In genomic region chr1:21190771-21191170, GRCh38 we compare ENCODE assay signal across 7 cellular contexts. TPM values are rescaled to one million over a fixed set of nuclear protein-coding genes. Genes with fewer than 3 reads are reported as not detected.
DNase-seq lines count a peak whose midpoint lies in the region; ATAC-seq, FAIRE-seq and TF ChIP-seq lines count a peak whose summit lies in the region.
"Not testable (repeated sequence)": the region's sequence is repeated elsewhere in the genome, so short reads cannot be mapped to it uniquely, and the experiment has no call there.

No MANE protein-coding gene starts in this region.

- H2BK12ac ChIP-seq in H1 (ENCODE audit: low read depth, low read length), result not testable (repeated sequence)

- not testable (repeated sequence) for H3K9me3 ChIP-seq in H1 (ENCODE audit: insufficient read depth in 2 of 2, low read depth in 1 of 2, low read length in 1 of 2); mucosa of descending colon; small intestine (ENCODE audit: control insufficient read depth, low read depth)

- not testable (repeated sequence) for H3K27ac ChIP-seq in GM23338 (ENCODE audit: low read depth); H1 (ENCODE audit: low read depth, low read length)
- H3K27ac ChIP-seq in small intestine (ENCODE audit: low read depth in 1 of 2, low read length in 1 of 2), result peak overlapping the region in 1 of 2 donors; percentile 34

- DNase-seq in GM23338 (ENCODE audit: low spot score); activated CD4-positive, alpha-beta memory T cell treated with anti-CD3 and anti-CD28 coated beads, Interleukin-2, amount 10 ng/mL, durations not matched to agents 7 days and 5 days; central memory CD8-positive, alpha-beta T cell (ENCODE audit: low spot score in 2 of 2); H1 (ENCODE audit: low read depth in 1 of 2, low spot score in 2 of 2); Right ventricle myocardium superior: not testable (repeated sequence)
- DNase-seq in mucosa of descending colon (peak in 2 of 3 donors; percentile 43 to 53), small intestine (peak; percentile 75)

- POLR2A ChIA-PET in activated CD4-positive, alpha-beta memory T cell treated with anti-CD3 and anti-CD28 coated beads, Interleukin-2, amount 10 ng/mL, durations not matched to agents 7 days and 5 days (lab: Charles Lee), result interaction anchor here (0.8 to 0.9 kb wide), 2 partner anchors 11 to 500 kb away, joined by 3 to 5 read pairs; no protein-coding TSS in a partner anchor
- POLR2A ChIA-PET in H1 (lab: Charles Lee; ENCODE audit: partially characterized antibody), result not testable (repeated sequence)

- TF ChIP-seq EP300 in H1 (IDR thresholded peaks at IDR 0.05; ENCODE audit: borderline replicate concordance in 1 of 2, low read depth in 2 of 2, low read length in 2 of 2), result not testable (repeated sequence)

- not testable (repeated sequence) for H3K79me1 ChIP-seq in H1 (ENCODE audit: low read depth, low read length)

- not testable (repeated sequence) for TF ChIP-seq POLR2A in H1 (IDR thresholded peaks at IDR 0.05; ENCODE audit: control extremely low read depth in 1 of 2, low read depth in 2 of 2, low read length in 2 of 2)

- not testable (repeated sequence) for H3K4me1 ChIP-seq in GM23338 (ENCODE audit: insufficient read depth); H1 (replicated peaks in 1 of 4; ENCODE audit: control insufficient read depth in 3 of 4, insufficient read depth in 4 of 4, low read length in 3 of 4); small intestine (ENCODE audit: control insufficient read depth in 2 of 2, insufficient read depth in 1 of 2, low read depth in 1 of 2, low read length in 1 of 2)
- peaks cover 14% of the 10 kb centered on the region for H3K4me1 ChIP-seq in mucosa of descending colon (ENCODE audit: low read depth)

- H2BK5ac ChIP-seq in H1 (ENCODE audit: low read depth, low read length), result not testable (repeated sequence)

- not testable (repeated sequence) for H2BK20ac ChIP-seq in H1 (ENCODE audit: low read length)

- H3K14ac ChIP-seq in H1 (ENCODE audit: insufficient read length), result not testable (repeated sequence)

- H3K27me3 ChIP-seq in GM23338 (ENCODE audit: insufficient read depth) (peaks cover 92% of the 10 kb centered on the region), H1 (replicated peaks in 1 of 4; ENCODE audit: control insufficient read depth in 3 of 4, extremely low read depth in 1 of 4, insufficient read depth in 3 of 4, low read length in 3 of 4) (peaks cover 53 to 84% (median 75%) of the 10 kb centered on the region in 4 experiments)
- H3K27me3 ChIP-seq in small intestine (ENCODE audit: control insufficient read depth in 2 of 2, insufficient read depth in 2 of 2, low read length in 2 of 2), result not testable (repeated sequence)

- H3K9me2 ChIP-seq in GM23338 (ENCODE audit: insufficient read depth), result not testable (repeated sequence)

- H2BK15ac ChIP-seq in H1 (ENCODE audit: low read length), result not testable (repeated sequence)

- H4K8ac ChIP-seq in H1 (ENCODE audit: extremely low read depth, insufficient read depth, low read length), result not testable (repeated sequence)

- ATAC-seq in GM23338 (peak; percentile 21; the same call in 2 of the 3 replicates), Right ventricle myocardium superior (ENCODE audit: poor library complexity) (peak; percentile 29), mucosa of descending colon (peak; percentile 75)
- peak; percentile 32 for ATAC-seq in central memory CD8-positive, alpha-beta T cell (replicated peaks; ENCODE audit: extremely low read depth, poor library complexity, severe bottlenecking)

- not testable (repeated sequence) for H3K79me2 ChIP-seq in GM23338 (replicated peaks; ENCODE audit: insufficient read depth); H1 (ENCODE audit: control insufficient read depth in 1 of 2, insufficient read depth in 2 of 2, low read length in 2 of 2)

- H2BK120ac ChIP-seq in H1 (replicated peaks; ENCODE audit: low read depth, low read length), result not testable (repeated sequence)

- H3K9ac ChIP-seq in H1 (replicated peaks in 1 of 4; ENCODE audit: extremely low read depth in 1 of 4, low read depth in 3 of 4, low read length in 3 of 4), result not testable (repeated sequence)

- H3K36me3 Mint-ChIP-seq in GM23338 (ENCODE audit: low read depth); activated CD4-positive, alpha-beta memory T cell treated with anti-CD3 and anti-CD28 coated beads, Interleukin-2, amount 10 ng/mL, durations not matched to agents 7 days and 5 days (ENCODE audit: low read depth); central memory CD8-positive, alpha-beta T cell (ENCODE audit: insufficient read depth): not testable (repeated sequence)

- not testable (repeated sequence) for H3K4me3 ChIP-seq in GM23338; H1 (ENCODE audit: extremely low read depth in 1 of 4, insufficient read depth in 2 of 4, low read depth in 3 of 4, low read length in 4 of 4); mucosa of descending colon; small intestine (ENCODE audit: low read depth in 1 of 2, low read length in 2 of 2)

- H3K4me1 Mint-ChIP-seq in GM23338, result not testable (repeated sequence)
- peaks cover 14% of the 10 kb centered on the region for H3K4me1 Mint-ChIP-seq in activated CD4-positive, alpha-beta memory T cell treated with anti-CD3 and anti-CD28 coated beads, Interleukin-2, amount 10 ng/mL, durations not matched to agents 7 days and 5 days
- H3K4me1 Mint-ChIP-seq in central memory CD8-positive, alpha-beta T cell, result peaks cover 23% of the 10 kb centered on the region

- H3K56ac ChIP-seq in H1 (replicated peaks; ENCODE audit: insufficient read length, low read depth, low read length), result not testable (repeated sequence)

- not testable (repeated sequence) for H4K91ac ChIP-seq in H1 (replicated peaks; ENCODE audit: insufficient read length, low read length)

- TF ChIP-seq RAD21 in H1 (IDR thresholded peaks at IDR 0.05 in 1 of 2, conservative IDR thresholded peaks at IDR 0.05 in 1 of 2; ENCODE audit: low read depth in 2 of 2, low read length in 2 of 2), result not testable (repeated sequence)

- not testable (repeated sequence) for TF ChIP-seq CTCF in GM23338 (conservative IDR thresholded peaks at IDR 0.05; ENCODE audit: low read depth in 2 of 2); H1 (IDR thresholded peaks at IDR 0.05; ENCODE audit: control extremely low read depth in 1 of 3, insufficient read depth in 1 of 3, low read depth in 1 of 3, low read length in 3 of 3); mucosa of descending colon (IDR thresholded peaks at IDR 0.05)

- H3K18ac ChIP-seq in H1 (ENCODE audit: extremely low read depth, low read length), result not testable (repeated sequence)

- FAIRE-seq in H1 (lab: Jason Lieb, UNC); small intestine (lab: Jason Lieb, UNC): not testable (repeated sequence)

- H3K23ac ChIP-seq in H1 (ENCODE audit: insufficient read length), result not testable (repeated sequence)

- H3K4me3 Mint-ChIP-seq in GM23338; activated CD4-positive, alpha-beta memory T cell treated with anti-CD3 and anti-CD28 coated beads, Interleukin-2, amount 10 ng/mL, durations not matched to agents 7 days and 5 days; central memory CD8-positive, alpha-beta T cell: not testable (repeated sequence)

- H3K4me2 ChIP-seq in GM23338; H1 (ENCODE audit: insufficient read depth in 1 of 2, low read depth in 2 of 2, low read length in 2 of 2): not testable (repeated sequence)

- not testable (repeated sequence) for H2AK5ac ChIP-seq in H1 (ENCODE audit: low read depth, low read length)

- not testable (repeated sequence) for H4K20me1 ChIP-seq in GM23338 (replicated peaks; ENCODE audit: insufficient read depth); H1 (replicated peaks in 1 of 2; ENCODE audit: control insufficient read depth in 1 of 2, insufficient read depth in 2 of 2, low read length in 2 of 2)

- intact Hi-C loops in Right ventricle myocardium superior (cut with DNase I), result loop anchor here (5.0 kb wide), 1 partner anchor 203 kb away; no protein-coding TSS in a partner anchor
- intact Hi-C loops in mucosa of descending colon (cut with DNase I, micrococcal nuclease), result loop anchor here (10.0 kb wide), 2 partner anchors 206 to 496 kb away; no protein-coding TSS in a partner anchor

- WGBS in H1 (ENCODE audit: extremely low coverage in 1 of 2, insufficient coverage in 1 of 2, insufficient read length in 1 of 2, insufficient replicate concordance in 2 of 2, low coverage in 1 of 2, low lambda C conversion rate in 2 of 2, missing lambda C conversion rate in 1 of 2), 2 experiments, result 49% methylated on average over 2 of the region's 2 CpGs; no CpG with 5 or more reads in 1 of the 2 experiments
- WGBS in small intestine, 3 donors, result 0 to 35% (median 27%) methylated on average over 2 of the region's 2 CpGs

- H3K36me3 ChIP-seq in GM23338 (ENCODE audit: insufficient read depth); H1 (ENCODE audit: control insufficient read depth in 2 of 4, insufficient read depth in 4 of 4, low read length in 3 of 4); mucosa of descending colon (ENCODE audit: low read depth); small intestine (ENCODE audit: control insufficient read depth in 2 of 2, insufficient read depth in 2 of 2, low read length in 2 of 2): not testable (repeated sequence)

- H3K4ac ChIP-seq in H1 (replicated peaks; ENCODE audit: insufficient read length, low read depth, low read length), result not testable (repeated sequence)

- CTCF ChIA-PET in activated CD4-positive, alpha-beta memory T cell treated with anti-CD3 and anti-CD28 coated beads, Interleukin-2, amount 10 ng/mL, durations not matched to agents 7 days and 5 days (lab: Charles Lee), result interaction anchor here (0.6 to 1.6 kb wide), 5 partner anchors 192 to 616 kb away, joined by 3 to 8 read pairs (median 3); no protein-coding TSS in a partner anchor
- CTCF ChIA-PET in H1 (lab: Charles Lee; ENCODE audit: partially characterized antibody), result interaction anchor here (0.7 to 1.6 kb wide), 5 partner anchors 8 to 202 kb away, joined by 3 to 5 read pairs (median 3); no protein-coding TSS in a partner anchor

- not testable (repeated sequence) for H3K27ac Mint-ChIP-seq in GM23338
- H3K27ac Mint-ChIP-seq in activated CD4-positive, alpha-beta memory T cell treated with anti-CD3 and anti-CD28 coated beads, Interleukin-2, amount 10 ng/mL, durations not matched to agents 7 days and 5 days, result peak overlapping the region; percentile 26
- H3K27ac Mint-ChIP-seq in central memory CD8-positive, alpha-beta T cell (ENCODE audit: low read depth), result peak overlapping the region; percentile 53

- H2AFZ ChIP-seq in GM23338; H1 (ENCODE audit: low read length): not testable (repeated sequence)

- not testable (repeated sequence) for H4K5ac ChIP-seq in H1 (ENCODE audit: insufficient read length, low read depth, low read length)

- peaks cover 89% of the 10 kb centered on the region for H3K27me3 Mint-ChIP-seq in GM23338 (ENCODE audit: insufficient read depth, low read depth, poor library complexity)
- H3K27me3 Mint-ChIP-seq in activated CD4-positive, alpha-beta memory T cell treated with anti-CD3 and anti-CD28 coated beads, Interleukin-2, amount 10 ng/mL, durations not matched to agents 7 days and 5 days, result peaks cover 24% of the 10 kb centered on the region
- not testable (repeated sequence) for H3K27me3 Mint-ChIP-seq in central memory CD8-positive, alpha-beta T cell

- not testable (repeated sequence) for H3F3A ChIP-seq in GM23338 (replicated peaks; ENCODE audit: low read depth)

- not testable (repeated sequence) for H3K23me2 ChIP-seq in H1 (ENCODE audit: low read depth, low read length)

- H3K9me3 Mint-ChIP-seq in GM23338; activated CD4-positive, alpha-beta memory T cell treated with anti-CD3 and anti-CD28 coated beads, Interleukin-2, amount 10 ng/mL, durations not matched to agents 7 days and 5 days; central memory CD8-positive, alpha-beta T cell: not testable (repeated sequence)

RNA-seq across cellular contexts. Expression of gene EIF4G3, which starts 14.1 kb away (rescaled TPM):
- 63.4 and 68.1 TPM in 2 replicates for total RNA-seq in GM23338 (2014; rRNA removed; shearing (Covaris generic))
- polyA plus RNA-seq in GM23338 (2016; fragmentation: Nextera tagmentation; extraction: Ambion mirVana) (36.5 and 37.9 TPM in 2 replicates), H1 (2011; rRNA removed) (44.8 and 47.5 TPM in 2 replicates), small intestine (10 to 100 TPM; 10.8 to 22.8 (median 17.4) TPM)
- total RNA-seq in activated CD4-positive, alpha-beta memory T cell treated with anti-CD3 and anti-CD28 coated beads, Interleukin-2, amount 10 ng/mL, durations not matched to agents 7 days and 5 days, result 10 to 100 TPM; 48.1 to 49.2 TPM
- total RNA-seq in H1 (2021; fragmentation: NEBNext Ultra II Directional; extraction: Animal tissue kit (Norgen Biotek cat#: 25700)), result 66.6 and 67.5 TPM in 2 replicates
- 38.0 TPM for polyA plus RNA-seq in H1 (2011; cell fraction: cytosol; rRNA removed)
- polyA plus RNA-seq in H1 (2011; cell fraction: nucleus; rRNA removed), result 178 TPM
- 33.8 to 49.7 TPM (median 38.9 TPM) in 4 replicates for polyA plus RNA-seq in H1 (2012, experiment 1 of 2)
- 4.8 TPM for polyA plus RNA-seq in H1 (2012, experiment 2 of 2)
- polyA plus RNA-seq in H1 (2013, experiment 1 of 2), result 57.1 TPM
- polyA plus RNA-seq in H1 (2013, experiment 2 of 2), result 54.4 TPM
- 101 and 111 TPM in 2 replicates for polyA minus RNA-seq in H1 (2011; rRNA and poly(A)+ RNA removed)
- 39.9 TPM for polyA minus RNA-seq in H1 (2011; cell fraction: cytosol; rRNA and poly(A)+ RNA removed)
- 135 TPM for polyA minus RNA-seq in H1 (2011; cell fraction: nucleus; rRNA and poly(A)+ RNA removed)
- total RNA-seq in Right ventricle myocardium superior (24.7 TPM), mucosa of descending colon (100 to 1,000 TPM in 1 of 3 donors, 10 to 100 TPM in 2; 59.5 to 106 (median 90.8) TPM)

Comparison
In these comparisons a context has a peak if more than half of its experiments do, and no peak if none do; other contexts are left out.
1. ATAC-seq: peak in every context shown above with its lines; median percentile 75 in mucosa of descending colon; 32 in central memory CD8-positive, alpha-beta T cell; 29 in Right ventricle myocardium superior; 21 in GM23338.